13 cellular contexts compared by ENCODE assay signal in genomic region chr12:92036771-92037453, GRCh38.
DNase-seq lines count a peak whose midpoint lies in the region; ATAC-seq lines count a peak whose summit lies in the region.
"Had no signal": no experiment of that assay in that cellular context is flagged by ENCODE, and none has a peak within 500 bp of the region (broad histone marks: within the 10 kb centered on the region; RNA-seq: fewer than 3 reads in every experiment).

No MANE protein-coding gene starts in this region.

- POLR2A ChIA-PET in CD8-positive, alpha-beta memory T cell (lab: Charles Lee) = interaction anchor here (1.2 kb wide), 1 partner anchor 97 kb away, joined by 4 read pairs; no protein-coding TSS in a partner anchor
- POLR2A ChIA-PET in naive thymus-derived CD4-positive, alpha-beta T cell (lab: Charles Lee) = interaction anchor here (0.6 to 15.9 kb wide), 6 partner anchors 16 to 459 kb away, joined by 3 to 377 read pairs (median 70); partner anchors contain the start of gene BTG1

- H3K27ac Mint-ChIP-seq in CD8-positive, alpha-beta memory T cell = peak overlapping the region; percentile 59 to 100 (median 96)
- peak overlapping the region in 8 of 9 donors; percentile 95 to 100 (median 98) for H3K27ac Mint-ChIP-seq in naive thymus-derived CD4-positive, alpha-beta T cell

- no peaks in the 10 kb centered on the region for H3K27me3 Mint-ChIP-seq in CD8-positive, alpha-beta memory T cell
- no peaks in the 10 kb centered on the region for H3K27me3 Mint-ChIP-seq in naive thymus-derived CD4-positive, alpha-beta T cell

- H3K4me3 ChIP-seq in CD8-positive, alpha-beta memory T cell (ENCODE audit: low read length) = no peak overlapping the region
- no peak overlapping the region for H3K4me3 ChIP-seq in naive thymus-derived CD4-positive, alpha-beta T cell (ENCODE audit: low read length)
- H3K4me3 ChIP-seq: adrenal gland, thyroid gland had no signal

- DNase-seq in CD8-positive, alpha-beta memory T cell = no peak
- DNase-seq in NCI-H69 (lab: John Stamatoyannopoulos, UW) = peak; percentile 39
- DNase-seq in dedifferentiated amniotic fluid mesenchymal stem cell (ENCODE audit: extremely low spot score) = peak; percentile 51
- DNase-seq in naive thymus-derived CD4-positive, alpha-beta T cell = no peak
- DNase-seq in activated CD8-positive, alpha-beta memory T cell treated with anti-CD3 and anti-CD28 coated beads, Interleukin-2, amount 50 U/mL, for 48 hours = no peak
- no peak for DNase-seq in MV-4-11 (lab: John Stamatoyannopoulos, UW)
- DNase-seq: effector CD4-positive, alpha-beta T cell; NCI-H1105 treated with DMSO at 0.1 percent for 48 hours; NCI-H748 treated with DMSO at 0.1 percent for 48 hours; thyroid gland had no signal

- H3K27me3 ChIP-seq in CD8-positive, alpha-beta memory T cell (ENCODE audit: insufficient read depth, low read length, poor library complexity, severe bottlenecking) = no peaks in the 10 kb centered on the region
- H3K27me3 ChIP-seq in naive thymus-derived CD4-positive, alpha-beta T cell (ENCODE audit: control insufficient read depth in 2 of 2, insufficient read depth in 2 of 2, low read length in 2 of 2) = no peaks in the 10 kb centered on the region
- H3K27me3 ChIP-seq: adrenal gland, thyroid gland had no signal

- intact Hi-C loops in naive thymus-derived CD4-positive, alpha-beta T cell (cut with micrococcal nuclease) = loop anchor here in 1 of 2 donors (10.0 kb wide), 1 partner anchor 1408 kb away; the partner anchor contains the start of gene UBE2N

- no peaks in the 10 kb centered on the region for H3K9me3 Mint-ChIP-seq in CD8-positive, alpha-beta memory T cell
- peaks cover 0 to 5% (median 0%) of the 10 kb centered on the region in 11 donors for H3K9me3 Mint-ChIP-seq in naive thymus-derived CD4-positive, alpha-beta T cell

- CTCF ChIA-PET in CD8-positive, alpha-beta memory T cell (lab: Charles Lee) = interaction anchor here (0.9 to 1.4 kb wide), 2 partner anchors 101 to 109 kb away, joined by 3 read pairs; partner anchors contain the start of gene BTG1
- CTCF ChIA-PET in naive thymus-derived CD4-positive, alpha-beta T cell (lab: Charles Lee) = interaction anchor here (0.5 kb wide), 1 partner anchor 363 kb away, joined by 3 read pairs; no protein-coding TSS in a partner anchor

- peaks cover 74 to 97% (median 90%) of the 10 kb centered on the region in 3 donors for H3K4me1 Mint-ChIP-seq in CD8-positive, alpha-beta memory T cell
- peaks cover 49 to 100% (median 96%) of the 10 kb centered on the region in 7 donors for H3K4me1 Mint-ChIP-seq in naive thymus-derived CD4-positive, alpha-beta T cell

- no peaks in the 10 kb centered on the region for H3K36me3 ChIP-seq in CD8-positive, alpha-beta memory T cell (ENCODE audit: insufficient read depth, low read length)
- no peaks in the 10 kb centered on the region for H3K36me3 ChIP-seq in naive thymus-derived CD4-positive, alpha-beta T cell (ENCODE audit: control insufficient read depth in 2 of 3, insufficient read depth in 3 of 3, low read length in 3 of 3)
- H3K36me3 ChIP-seq: adrenal gland, thyroid gland had no signal

- no peak for ATAC-seq in naive thymus-derived CD4-positive, alpha-beta T cell
- no peak for ATAC-seq in GM18907 (IDR thresholded peaks at IDR 0.05; ENCODE audit: unreplicated experiment)
- ATAC-seq: HepG2 had no signal

- H3K27ac ChIP-seq in CD8-positive, alpha-beta memory T cell (ENCODE audit: low read depth, low read length) = no peak overlapping the region
- H3K27ac ChIP-seq in naive thymus-derived CD4-positive, alpha-beta T cell (ENCODE audit: low read depth, low read length) = peak overlapping the region; percentile 76
- H3K27ac ChIP-seq: adrenal gland, thyroid gland had no signal

- no peaks in the 10 kb centered on the region for H3K9me3 ChIP-seq in CD8-positive, alpha-beta memory T cell (ENCODE audit: low read length)
- no peaks in the 10 kb centered on the region for H3K9me3 ChIP-seq in naive thymus-derived CD4-positive, alpha-beta T cell (ENCODE audit: control insufficient read depth in 2 of 3, low read length in 3 of 3)
- H3K9me3 ChIP-seq: adrenal gland, thyroid gland had no signal

- peaks cover 79% of the 10 kb centered on the region for H3K4me1 ChIP-seq in CD8-positive, alpha-beta memory T cell (ENCODE audit: insufficient read depth, low read length)
- peaks cover 57 to 84% of the 10 kb centered on the region in 2 donors for H3K4me1 ChIP-seq in naive thymus-derived CD4-positive, alpha-beta T cell (ENCODE audit: control insufficient read depth in 2 of 2, insufficient read depth in 2 of 2, low read length in 2 of 2)

- peaks cover 1 to 13% (median 2%) of the 10 kb centered on the region in 3 donors for H3K36me3 Mint-ChIP-seq in CD8-positive, alpha-beta memory T cell
- peaks cover 0 to 14% (median 7%) of the 10 kb centered on the region in 5 donors for H3K36me3 Mint-ChIP-seq in naive thymus-derived CD4-positive, alpha-beta T cell

- peak overlapping the region in 2 of 7 donors; percentile 3 to 42 for H3K4me3 Mint-ChIP-seq in CD8-positive, alpha-beta memory T cell
- peak overlapping the region in 7 of 10 donors; percentile 2 to 88 (median 71) for H3K4me3 Mint-ChIP-seq in naive thymus-derived CD4-positive, alpha-beta T cell

Comparison
In these comparisons a context has a peak if more than half of its experiments do, and no peak if none do; other contexts are left out.
1. DNase-seq: peak in NCI-H69 (single experiment) and dedifferentiated amniotic fluid mesenchymal stem cell (single experiment); none in CD8-positive, alpha-beta memory T cell (0 of 5), naive thymus-derived CD4-positive, alpha-beta T cell (0 of 9), activated CD8-positive, alpha-beta memory T cell treated with anti-CD3 and anti-CD28 coated beads, Interleukin-2, amount 50 U/mL, for 48 hours (single experiment) and MV-4-11 (single experiment).